Comparison of ENCODE assay signal across 8 cellular contexts in the genomic region with DNA sequence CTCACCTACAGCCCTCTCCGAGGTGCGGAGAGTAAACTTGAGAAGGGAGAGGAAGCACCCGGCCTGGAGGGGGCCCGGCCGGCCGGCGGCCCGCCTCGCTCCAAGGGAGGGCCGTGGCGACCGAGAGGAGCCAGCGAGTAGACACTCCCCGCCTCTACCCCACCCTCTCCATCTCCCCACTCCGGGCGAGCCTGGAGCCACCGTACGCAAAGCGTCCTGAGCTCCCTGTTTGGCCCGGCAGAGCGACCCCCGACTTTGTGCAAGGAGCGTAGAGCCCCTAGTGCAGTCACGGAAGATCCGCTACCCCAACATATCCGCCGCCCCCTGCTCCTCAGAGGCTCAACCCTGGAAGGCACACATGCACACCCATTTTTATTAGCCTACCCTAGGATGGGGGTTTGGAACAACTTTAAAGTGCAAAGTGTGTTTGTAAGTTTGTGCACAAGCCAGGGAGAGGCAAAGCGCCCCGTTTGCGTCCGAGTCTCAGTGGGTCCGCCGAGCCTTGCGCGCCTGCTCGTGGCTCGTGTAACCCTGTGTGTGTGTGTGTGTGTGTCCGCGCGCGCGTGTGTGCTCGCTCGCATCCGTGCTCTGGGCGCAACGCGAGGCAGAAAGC. TPM values are rescaled to one million over a fixed set of nuclear protein-coding genes. Genes with fewer than 3 reads are reported as not detected.
DNase-seq lines count a peak whose midpoint lies in the region; ATAC-seq and TF ChIP-seq lines count a peak whose summit lies in the region.

No MANE protein-coding gene starts in this region.

- peaks cover 21% of the 10 kb centered on the region for H3K4me1 Mint-ChIP-seq in CD8-positive, alpha-beta T cell (ENCODE audit: low read depth)
- H3K4me1 Mint-ChIP-seq in activated B cell treated with CpG ODN at 0.5 μM for 24 hours (peaks cover 22% of the 10 kb centered on the region), endodermal cell (peaks cover 37% of the 10 kb centered on the region), type B pancreatic cell (ENCODE audit: unreplicated experiment) (peaks cover 29% of the 10 kb centered on the region)

- ATAC-seq in CD8-positive, alpha-beta T cell, result peak; percentile 29
- ATAC-seq in GM19397 (IDR thresholded peaks at IDR 0.05; ENCODE audit: unreplicated experiment), result peak; percentile 27
- peak; percentile 33 for ATAC-seq in activated B cell treated with CpG ODN at 0.5 μM for 24 hours (ENCODE audit: low read depth)

- H3K27ac Mint-ChIP-seq in CD8-positive, alpha-beta T cell, result peak overlapping the region; percentile 84
- H3K27ac Mint-ChIP-seq in activated B cell treated with CpG ODN at 0.5 μM for 24 hours (peak overlapping the region; percentile 56), endodermal cell (peak overlapping the region; percentile 97), type B pancreatic cell (peak overlapping the region; percentile 98)

- H3K9ac ChIP-seq in HUES64 (ENCODE audit: low read depth, low read length), result peak overlapping the region; percentile 58
- peak overlapping the region; percentile 75 for H3K9ac ChIP-seq in endodermal cell (ENCODE audit: extremely low read depth, low read length, poor library complexity, severe bottlenecking)

- no peaks in the 10 kb centered on the region for H3K9me3 ChIP-seq in CD8-positive, alpha-beta T cell (ENCODE audit: low read length)
- H3K9me3 ChIP-seq in HUES64 (ENCODE audit: insufficient read depth, low read depth, low read length) (no peaks in the 10 kb centered on the region), endodermal cell (ENCODE audit: control insufficient read depth, low read length) (no peaks in the 10 kb centered on the region)

- H3K27me3 ChIP-seq in CD8-positive, alpha-beta T cell (ENCODE audit: insufficient read depth, low read length), result peaks cover 8% of the 10 kb centered on the region
- H3K27me3 ChIP-seq in HUES64 (ENCODE audit: insufficient read depth, low read length) (peaks cover 39% of the 10 kb centered on the region), endodermal cell (ENCODE audit: control insufficient read depth, insufficient read depth, low read length, poor library complexity, severe bottlenecking) (no peaks in the 10 kb centered on the region)

- CTCF ChIA-PET in CD8-positive, alpha-beta T cell (lab: Charles Lee), result no interaction called here
- CTCF ChIA-PET in activated B cell treated with CpG ODN at 0.5 μM for 24 hours (lab: Charles Lee), result no interaction called here

- peaks cover 20% of the 10 kb centered on the region for H3K4me1 ChIP-seq in CD8-positive, alpha-beta T cell (ENCODE audit: insufficient read depth, low read length)
- H3K4me1 ChIP-seq in HUES64 (ENCODE audit: insufficient read depth, low read length) (peaks cover 19% of the 10 kb centered on the region; the same call in 1 of the 2 replicates), endodermal cell (ENCODE audit: control insufficient read depth, insufficient read depth, low read length) (peaks cover 4% of the 10 kb centered on the region)

- H3K36me3 ChIP-seq in CD8-positive, alpha-beta T cell (ENCODE audit: insufficient read depth, low read length), result no peaks in the 10 kb centered on the region
- H3K36me3 ChIP-seq in HUES64 (ENCODE audit: insufficient read depth, low read length), result no peaks in the 10 kb centered on the region
- H3K36me3 ChIP-seq in endodermal cell (ENCODE audit: control insufficient read depth, insufficient read depth, low read length), result peaks cover 19% of the 10 kb centered on the region

- H3K27me3 Mint-ChIP-seq in CD8-positive, alpha-beta T cell (ENCODE audit: low read depth), result peaks cover 12% of the 10 kb centered on the region
- peaks cover 18% of the 10 kb centered on the region for H3K27me3 Mint-ChIP-seq in activated B cell treated with CpG ODN at 0.5 μM for 24 hours
- peaks cover 3% of the 10 kb centered on the region for H3K27me3 Mint-ChIP-seq in endodermal cell (ENCODE audit: insufficient read depth)
- no peaks in the 10 kb centered on the region for H3K27me3 Mint-ChIP-seq in type B pancreatic cell

- DNase-seq in CD8-positive, alpha-beta T cell, result peak in 6 of 7 experiments; percentile 13 to 64 (median 14)
- DNase-seq in activated B cell treated with CpG ODN at 0.5 μM for 24 hours, result peak; percentile 57
- no peak for DNase-seq in endodermal cell
- DNase-seq in mucosa of gallbladder (ENCODE audit: low spot score), result peak; percentile 40
- peak; percentile 83 for DNase-seq in type B pancreatic cell (ENCODE audit: extremely low spot score, unreplicated experiment)
- no peak for DNase-seq in UCSD-AML1 (lab: John Stamatoyannopoulos, UW; ENCODE audit: unreplicated experiment)

- H3K4me3 Mint-ChIP-seq in CD8-positive, alpha-beta T cell, result peak overlapping the region; percentile 94
- H3K4me3 Mint-ChIP-seq in activated B cell treated with CpG ODN at 0.5 μM for 24 hours, result peak overlapping the region; percentile 89
- H3K4me3 Mint-ChIP-seq in endodermal cell, result peak overlapping the region; percentile 95
- peak overlapping the region; percentile 99 for H3K4me3 Mint-ChIP-seq in type B pancreatic cell

- WGBS in HUES64, result under 1% methylated on average over 47 of the region's 48 CpGs
- WGBS in endodermal cell (ENCODE audit: insufficient coverage in 1 of 2, insufficient read length in 1 of 2), 2 experiments, result 0% methylated on average over 3 to 48 of the region's 48 CpGs

- intact Hi-C loops in CD8-positive, alpha-beta T cell (cut with DNase I, micrococcal nuclease), result loop anchor here (5.0 to 10.0 kb wide), 4 partner anchors 194 to 1576 kb away; a partner anchor contains a TSS
- intact Hi-C loops in activated B cell treated with CpG ODN at 0.5 μM for 24 hours (cut with micrococcal nuclease), result loop anchor here (2.0 to 5.0 kb wide), 6 partner anchors 83 to 1133 kb away; a partner anchor contains a TSS

- no peaks in the 10 kb centered on the region for H3K9me3 Mint-ChIP-seq in CD8-positive, alpha-beta T cell
- H3K9me3 Mint-ChIP-seq in activated B cell treated with CpG ODN at 0.5 μM for 24 hours (no peaks in the 10 kb centered on the region), endodermal cell (no peaks in the 10 kb centered on the region), type B pancreatic cell (no peaks in the 10 kb centered on the region)

- POLR2A ChIA-PET in CD8-positive, alpha-beta T cell (lab: Charles Lee), result no interaction called here
- POLR2A ChIA-PET in activated B cell treated with CpG ODN at 0.5 μM for 24 hours (lab: Charles Lee), result interaction anchor here (0.7 to 1.7 kb wide), 9 partner anchors 9 to 1397 kb away, joined by 3 to 7 read pairs (median 4); a partner anchor contains a TSS

- no peak for TF ChIP-seq CTCF in CD8-positive, alpha-beta T cell (IDR thresholded peaks at IDR 0.05)
- TF ChIP-seq CTCF in activated B cell treated with CpG ODN at 0.5 μM for 24 hours (IDR thresholded peaks at IDR 0.05), result no peak
- no peak for TF ChIP-seq CTCF in endodermal cell (conservative IDR thresholded peaks at IDR 0.05)
- no peak for TF ChIP-seq CTCF in type B pancreatic cell (conservative IDR thresholded peaks at IDR 0.05)

- H3K4me3 ChIP-seq in CD8-positive, alpha-beta T cell (ENCODE audit: low read depth, low read length), result peak overlapping the region; percentile 77
- peak overlapping the region; percentile 86 for H3K4me3 ChIP-seq in HUES64 (ENCODE audit: low read length)
- peak overlapping the region; percentile 97 for H3K4me3 ChIP-seq in endodermal cell (ENCODE audit: low read length)

- peaks cover 3% of the 10 kb centered on the region for H3K36me3 Mint-ChIP-seq in CD8-positive, alpha-beta T cell
- H3K36me3 Mint-ChIP-seq in activated B cell treated with CpG ODN at 0.5 μM for 24 hours (ENCODE audit: low read depth), result peaks cover 6% of the 10 kb centered on the region
- peaks cover 22% of the 10 kb centered on the region for H3K36me3 Mint-ChIP-seq in endodermal cell (ENCODE audit: low read depth)
- H3K36me3 Mint-ChIP-seq in type B pancreatic cell, result peaks cover 13% of the 10 kb centered on the region

- no peak overlapping the region for H3K27ac ChIP-seq in CD8-positive, alpha-beta T cell (ENCODE audit: low read depth, low read length)
- H3K27ac ChIP-seq in HUES64 (ENCODE audit: low read depth, low read length) (peak overlapping the region; percentile 65; the same call in 1 of the 2 replicates), endodermal cell (ENCODE audit: low read depth, low read length) (peak overlapping the region; percentile 93)

RNA-seq across cellular contexts. Expression of a gene that starts 0.5 kb away (rescaled TPM):
- under 1 TPM; 0.56 to 0.73 TPM for total RNA-seq in CD8-positive, alpha-beta T cell
- polyA plus RNA-seq in HUES64 (2013, experiment 1 of 2), result 3.8 TPM
- polyA plus RNA-seq in HUES64 (2013, experiment 2 of 2), result 4.2 TPM
- total RNA-seq in activated B cell treated with CpG ODN at 0.5 μM for 24 hours (0.04 and 0.05 TPM in 2 replicates), endodermal cell (100 to 1,000 TPM; 190 to 213 TPM), mucosa of gallbladder (50.5 TPM), type B pancreatic cell (ENCODE audit: low replicate concordance) (27.0 and 31.7 TPM in 2 replicates)
- polyA plus RNA-seq in endodermal cell (2013, experiment 1 of 2), result 16.0 TPM
- polyA plus RNA-seq in endodermal cell (2013, experiment 2 of 2), result 17.3 TPM

Comparison
In these comparisons a context has a peak if more than half of its experiments do, and no peak if none do; other contexts are left out.
1. DNase-seq: peak in CD8-positive, alpha-beta T cell (6 of 7), activated B cell treated with CpG ODN at 0.5 μM for 24 hours (single experiment), mucosa of gallbladder (single experiment) and type B pancreatic cell (single experiment); none in endodermal cell (single experiment) and UCSD-AML1 (single experiment).
2. RNA of a gene that starts 0.5 kb away (total RNA-seq): 190 to 213 TPM in endodermal cell, 50.5 TPM in mucosa of gallbladder (single experiment) and 27.0 to 31.7 TPM in type B pancreatic cell; 0.56 to 0.73 TPM in CD8-positive, alpha-beta T cell and 0.04 to 0.05 TPM in activated B cell treated with CpG ODN at 0.5 μM for 24 hours; every median in the first group is over 10 times any median in the second.
3. Peak in every context shown above with its lines, with median percentiles within 50 percentile points of each other: ATAC-seq, H3K4me3 ChIP-seq, H3K27ac Mint-ChIP-seq and H3K4me3 Mint-ChIP-seq.